1 cellular context compared by ENCODE assay signal in the genomic region with DNA sequence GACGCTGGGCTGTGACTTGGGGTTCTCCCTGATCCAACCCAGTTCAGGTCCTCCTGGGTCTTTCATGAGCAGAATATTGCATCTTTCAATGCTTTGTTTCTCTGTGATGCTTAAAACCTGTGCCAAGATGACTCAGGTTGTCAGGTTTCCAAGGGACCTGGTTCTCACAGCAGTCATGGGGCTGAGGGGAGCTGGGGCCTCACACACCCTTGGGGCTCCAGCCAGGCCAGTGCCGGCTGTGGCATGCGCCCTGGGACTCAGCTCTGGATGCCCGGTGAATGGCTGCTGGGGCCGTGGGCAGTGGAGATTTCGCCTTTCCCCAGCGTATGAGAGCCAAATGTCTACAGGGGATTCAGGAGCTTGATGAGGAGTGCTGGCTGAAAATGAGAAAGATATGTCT.
TF ChIP-seq lines count a peak whose summit lies in the region.

No MANE protein-coding gene starts in this region.

TF ChIP-seq in IMR-90, 13 proteins besides CTCF, POLR2A, EP300 and RAD21:
- TF ChIP-seq FOS (IDR thresholded peaks at IDR 0.05; ENCODE audit: low read depth, low read length) (no peak), MXI1 (IDR thresholded peaks at IDR 0.05; ENCODE audit: borderline replicate concordance, low read depth, low read length) (no peak)
TF ChIP-seq in IMR-90: peak in this region for 0.
